In the genomic region with DNA sequence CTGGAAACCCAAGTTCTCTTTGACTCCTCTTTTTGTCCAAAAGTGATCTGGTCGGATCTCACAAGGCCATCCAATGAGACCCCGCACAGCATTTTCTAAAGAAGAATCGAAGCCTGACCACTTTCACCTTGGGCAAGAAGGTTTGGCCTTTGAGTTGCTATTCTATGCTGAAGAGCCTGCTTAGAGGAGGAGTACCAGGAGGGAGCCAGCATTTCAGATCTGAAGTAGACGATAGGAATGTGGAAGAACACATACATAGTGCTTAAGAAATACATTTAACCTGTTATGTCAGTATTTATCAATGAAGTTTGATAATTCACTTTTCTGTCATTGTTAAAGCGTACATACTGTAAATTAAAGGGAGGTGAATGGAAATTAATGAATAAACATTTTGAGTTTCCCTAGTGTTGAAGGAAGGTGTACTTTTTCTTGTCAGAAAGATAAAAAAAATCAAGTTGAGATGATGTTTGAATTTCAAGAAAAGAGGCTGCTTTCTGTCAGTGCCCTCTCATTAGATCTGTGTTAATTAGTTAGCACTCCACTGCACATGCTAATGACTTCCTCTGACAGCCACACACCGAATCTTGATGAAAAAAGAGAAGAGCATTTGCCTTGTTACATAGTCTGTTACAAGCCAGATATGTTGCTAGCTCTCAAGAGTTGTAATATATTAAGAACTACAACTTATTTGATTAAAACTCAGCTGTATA, we compare ENCODE assay signal across 1 cellular context.
TF ChIP-seq lines count a peak whose summit lies in the region.

No MANE protein-coding gene starts in this region.

TF ChIP-seq in GM23338, 12 proteins besides CTCF, POLR2A, EP300 and RAD21 (continued from another document):
- TF ChIP-seq, protein P1, sequence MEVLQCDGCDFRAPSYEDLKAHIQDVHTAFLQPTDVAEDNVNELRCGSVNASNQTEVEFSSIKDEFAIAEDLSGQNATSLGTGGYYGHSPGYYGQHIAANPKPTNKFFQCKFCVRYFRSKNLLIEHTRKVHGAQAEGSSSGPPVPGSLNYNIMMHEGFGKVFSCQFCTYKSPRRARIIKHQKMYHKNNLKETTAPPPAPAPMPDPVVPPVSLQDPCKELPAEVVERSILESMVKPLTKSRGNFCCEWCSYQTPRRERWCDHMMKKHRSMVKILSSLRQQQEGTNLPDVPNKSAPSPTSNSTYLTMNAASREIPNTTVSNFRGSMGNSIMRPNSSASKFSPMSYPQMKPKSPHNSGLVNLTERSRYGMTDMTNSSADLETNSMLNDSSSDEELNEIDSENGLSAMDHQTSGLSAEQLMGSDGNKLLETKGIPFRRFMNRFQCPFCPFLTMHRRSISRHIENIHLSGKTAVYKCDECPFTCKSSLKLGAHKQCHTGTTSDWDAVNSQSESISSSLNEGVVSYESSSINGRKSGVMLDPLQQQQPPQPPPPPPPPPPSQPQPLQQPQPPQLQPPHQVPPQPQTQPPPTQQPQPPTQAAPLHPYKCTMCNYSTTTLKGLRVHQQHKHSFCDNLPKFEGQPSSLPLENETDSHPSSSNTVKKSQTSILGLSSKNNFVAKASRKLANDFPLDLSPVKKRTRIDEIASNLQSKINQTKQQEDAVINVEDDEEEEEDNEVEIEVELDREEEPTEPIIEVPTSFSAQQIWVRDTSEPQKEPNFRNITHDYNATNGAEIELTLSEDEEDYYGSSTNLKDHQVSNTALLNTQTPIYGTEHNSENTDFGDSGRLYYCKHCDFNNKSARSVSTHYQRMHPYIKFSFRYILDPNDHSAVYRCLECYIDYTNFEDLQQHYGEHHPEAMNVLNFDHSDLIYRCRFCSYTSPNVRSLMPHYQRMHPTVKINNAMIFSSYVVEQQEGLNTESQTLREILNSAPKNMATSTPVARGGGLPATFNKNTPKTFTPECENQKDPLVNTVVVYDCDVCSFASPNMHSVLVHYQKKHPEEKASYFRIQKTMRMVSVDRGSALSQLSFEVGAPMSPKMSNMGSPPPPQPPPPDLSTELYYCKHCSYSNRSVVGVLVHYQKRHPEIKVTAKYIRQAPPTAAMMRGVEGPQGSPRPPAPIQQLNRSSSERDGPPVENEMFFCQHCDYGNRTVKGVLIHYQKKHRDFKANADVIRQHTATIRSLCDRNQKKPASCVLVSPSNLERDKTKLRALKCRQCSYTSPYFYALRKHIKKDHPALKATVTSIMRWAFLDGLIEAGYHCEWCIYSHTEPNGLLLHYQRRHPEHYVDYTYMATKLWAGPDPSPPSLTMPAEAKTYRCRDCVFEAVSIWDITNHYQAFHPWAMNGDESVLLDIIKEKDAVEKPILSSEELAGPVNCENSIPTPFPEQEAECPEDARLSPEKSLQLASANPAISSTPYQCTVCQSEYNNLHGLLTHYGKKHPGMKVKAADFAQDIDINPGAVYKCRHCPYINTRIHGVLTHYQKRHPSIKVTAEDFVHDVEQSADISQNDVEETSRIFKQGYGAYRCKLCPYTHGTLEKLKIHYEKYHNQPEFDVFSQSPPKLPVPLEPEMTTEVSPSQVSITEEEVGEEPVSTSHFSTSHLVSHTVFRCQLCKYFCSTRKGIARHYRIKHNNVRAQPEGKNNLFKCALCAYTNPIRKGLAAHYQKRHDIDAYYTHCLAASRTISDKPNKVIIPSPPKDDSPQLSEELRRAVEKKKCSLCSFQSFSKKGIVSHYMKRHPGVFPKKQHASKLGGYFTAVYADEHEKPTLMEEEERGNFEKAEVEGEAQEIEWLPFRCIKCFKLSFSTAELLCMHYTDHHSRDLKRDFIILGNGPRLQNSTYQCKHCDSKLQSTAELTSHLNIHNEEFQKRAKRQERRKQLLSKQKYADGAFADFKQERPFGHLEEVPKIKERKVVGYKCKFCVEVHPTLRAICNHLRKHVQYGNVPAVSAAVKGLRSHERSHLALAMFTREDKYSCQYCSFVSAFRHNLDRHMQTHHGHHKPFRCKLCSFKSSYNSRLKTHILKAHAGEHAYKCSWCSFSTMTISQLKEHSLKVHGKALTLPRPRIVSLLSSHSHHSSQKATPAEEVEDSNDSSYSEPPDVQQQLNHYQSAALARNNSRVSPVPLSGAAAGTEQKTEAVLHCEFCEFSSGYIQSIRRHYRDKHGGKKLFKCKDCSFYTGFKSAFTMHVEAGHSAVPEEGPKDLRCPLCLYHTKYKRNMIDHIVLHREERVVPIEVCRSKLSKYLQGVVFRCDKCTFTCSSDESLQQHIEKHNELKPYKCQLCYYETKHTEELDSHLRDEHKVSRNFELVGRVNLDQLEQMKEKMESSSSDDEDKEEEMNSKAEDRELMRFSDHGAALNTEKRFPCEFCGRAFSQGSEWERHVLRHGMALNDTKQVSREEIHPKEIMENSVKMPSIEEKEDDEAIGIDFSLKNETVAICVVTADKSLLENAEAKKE (CRISPR knock-in tag; IDR thresholded peaks at IDR 0.05), result no peak
